In genomic region chr9:132154925-132155324, GRCh38 we compare ENCODE assay signal across 21 cellular contexts.
"Had no signal": no experiment of that assay in that cellular context is flagged by ENCODE, and none has a peak within 500 bp of the region (broad histone marks: within the 10 kb centered on the region; RNA-seq: fewer than 3 reads in every experiment).

No MANE protein-coding gene starts in this region.

- H3K9me3 Mint-ChIP-seq: activated naive CD4-positive, alpha-beta T cell treated with anti-CD3 and anti-CD28 coated beads, Interleukin-2, amount 50 U/mL, for 72 hours; activated T-helper 1 cell treated with anti-CD3 and anti-CD28 coated beads, Interleukin-12 subunit alpha, Interleukin-12 subunit beta, Interleukin-2, Interleukin-4 antibody, amounts not matched to agents 30 ng/mL and 10 ng/mL and 1 ng/mL, durations not matched to agents 14 hours and 24 hours and 36 hours; stimulated activated naive CD8-positive, alpha-beta T cell treated with anti-CD3 and anti-CD28 coated beads, Interleukin-15, Interleukin-2, amounts not matched to agents 100 ng/mL and 50 ng/mL, for 24 hours had no signal

- H3K4me3 Mint-ChIP-seq: activated T-helper 1 cell treated with anti-CD3 and anti-CD28 coated beads, Interleukin-12 subunit alpha, Interleukin-12 subunit beta, Interleukin-2, Interleukin-4 antibody, amounts not matched to agents 30 ng/mL and 10 ng/mL and 1 ng/mL, durations not matched to agents 14 hours and 24 hours and 36 hours; stimulated activated naive CD8-positive, alpha-beta T cell treated with anti-CD3 and anti-CD28 coated beads, Interleukin-15, Interleukin-2, amounts not matched to agents 100 ng/mL and 50 ng/mL, for 24 hours had no signal

- H3K36me3 ChIP-seq: adrenal gland, esophagus muscularis mucosa, gastroesophageal sphincter, prostate gland, tibial nerve, WERI-Rb-1 had no signal

- ATAC-seq: activated naive CD4-positive, alpha-beta T cell treated with anti-CD3 and anti-CD28 coated beads, Interleukin-2, amount 50 U/mL, for 72 hours; gastroesophageal sphincter; left lobe of liver; right cardiac atrium had no signal

- H3K4me3 ChIP-seq: adrenal gland, esophagus muscularis mucosa, gastroesophageal sphincter, prostate gland, skin epidermis, tibial nerve had no signal

- H3K27ac Mint-ChIP-seq: activated naive CD4-positive, alpha-beta T cell treated with anti-CD3 and anti-CD28 coated beads, Interleukin-2, amount 50 U/mL, for 72 hours; activated T-helper 1 cell treated with anti-CD3 and anti-CD28 coated beads, Interleukin-12 subunit alpha, Interleukin-12 subunit beta, Interleukin-2, Interleukin-4 antibody, amounts not matched to agents 30 ng/mL and 10 ng/mL and 1 ng/mL, durations not matched to agents 14 hours and 24 hours and 36 hours; stimulated activated naive CD8-positive, alpha-beta T cell treated with anti-CD3 and anti-CD28 coated beads, Interleukin-15, Interleukin-2, amounts not matched to agents 100 ng/mL and 50 ng/mL, for 24 hours had no signal

- H3K27ac ChIP-seq: adrenal gland, esophagus muscularis mucosa, gastroesophageal sphincter, prostate gland, skin epidermis, tibial nerve, WERI-Rb-1 had no signal

- H3K4me1 ChIP-seq: adrenal gland, esophagus muscularis mucosa, gastroesophageal sphincter, prostate gland, tibial nerve had no signal

- FAIRE-seq: astrocyte, keratinocyte, urothelium cell line had no signal

- DNase-seq: activated CD4-positive, alpha-beta T cell treated with anti-CD3 and anti-CD28 coated beads, Interleukin-2, amount 50 U/mL, for 4 hours; activated gamma-delta T cell treated with Interleukin-2 at 50 U/mL for 16 hours; adrenal gland; cerebellar nuclear complex; effector CD4-positive, alpha-beta T cell; midbrain; right cardiac atrium; stimulated activated CD4-positive, alpha-beta T cell treated with anti-CD3 and anti-CD28 coated beads, Interleukin-2, amount 100 ng/mL, for 48 hours; WERI-Rb-1 had no signal

- H3K36me3 Mint-ChIP-seq: activated naive CD4-positive, alpha-beta T cell treated with anti-CD3 and anti-CD28 coated beads, Interleukin-2, amount 50 U/mL, for 72 hours had no signal

- H3K9me3 ChIP-seq: adrenal gland, esophagus muscularis mucosa, gastroesophageal sphincter, prostate gland, tibial nerve had no signal
